Comparison of ENCODE assay signal across 21 cellular contexts in genomic region chr9:98142925-98143481, GRCh38. TPM values are rescaled to one million over a fixed set of nuclear protein-coding genes. Genes with fewer than 3 reads are reported as not detected.
DNase-seq lines count a peak whose midpoint lies in the region; ATAC-seq and TF ChIP-seq lines count a peak whose summit lies in the region.
"Had no signal": no experiment of that assay in that cellular context is flagged by ENCODE, and none has a peak within 500 bp of the region (broad histone marks: within the 10 kb centered on the region; RNA-seq: fewer than 3 reads in every experiment).

No MANE protein-coding gene starts in this region.

- H3K4me2 ChIP-seq in osteoblast (ENCODE audit: insufficient read depth, low read length): no peak overlapping the region

- H3K27ac Mint-ChIP-seq in CD14-positive monocyte (peak overlapping the region; percentile 22 to 83 (median 66)), glutamatergic neuron (ENCODE audit: unreplicated experiment) (peak overlapping the region; percentile 73)

- H3K4me1 Mint-ChIP-seq in CD14-positive monocyte (peaks cover 41% of the 10 kb centered on the region), glutamatergic neuron (ENCODE audit: low read depth, unreplicated experiment) (peaks cover 8% of the 10 kb centered on the region)
- H3K4me1 Mint-ChIP-seq: activated CD4-positive, alpha-beta T cell treated with anti-CD3 and anti-CD28 coated beads, Interleukin-2, amount 10 ng/mL, durations not matched to agents 7 days and 5 days had no signal

- H3K4me1 ChIP-seq in osteoblast (ENCODE audit: insufficient read depth, low read length): no peaks in the 10 kb centered on the region

- H3K36me3 Mint-ChIP-seq in CD14-positive monocyte: peaks cover 5 to 30% of the 10 kb centered on the region in 2 donors
- H3K36me3 Mint-ChIP-seq in glutamatergic neuron (ENCODE audit: unreplicated experiment): no peaks in the 10 kb centered on the region

- TF ChIP-seq CTCF in CD14-positive monocyte (IDR thresholded peaks at IDR 0.05) (no peak), glutamatergic neuron (IDR thresholded peaks at IDR 0.05; ENCODE audit: partially characterized antibody, unreplicated experiment) (no peak), osteoblast (IDR thresholded peaks at IDR 0.05; ENCODE audit: extremely low read depth, low read depth, low read length) (no peak)

- no peaks in the 10 kb centered on the region for H3K79me2 ChIP-seq in osteoblast (ENCODE audit: insufficient read depth, low read length)

- H4K20me1 ChIP-seq in osteoblast (ENCODE audit: insufficient read depth, low read length): no peaks in the 10 kb centered on the region

- H3K36me3 ChIP-seq in osteoblast (ENCODE audit: insufficient read depth, low read length): no peaks in the 10 kb centered on the region

- intact Hi-C loops in CD14-positive monocyte (cut with micrococcal nuclease): no loop called here

- H3K9me3 Mint-ChIP-seq in CD14-positive monocyte (no peaks in the 10 kb centered on the region), glutamatergic neuron (ENCODE audit: unreplicated experiment) (peaks cover 2% of the 10 kb centered on the region)
- H3K9me3 Mint-ChIP-seq: activated CD4-positive, alpha-beta T cell treated with anti-CD3 and anti-CD28 coated beads, Interleukin-2, amount 10 ng/mL, durations not matched to agents 7 days and 5 days; CD4-positive, alpha-beta memory T cell; naive thymus-derived CD8-positive, alpha-beta T cell had no signal

- ATAC-seq in GM18517 (IDR thresholded peaks at IDR 0.05; ENCODE audit: unreplicated experiment) (no peak), GM19455 (IDR thresholded peaks at IDR 0.05; ENCODE audit: unreplicated experiment) (no peak), HG02763 (IDR thresholded peaks at IDR 0.05; ENCODE audit: unreplicated experiment) (no peak)
- ATAC-seq: naive thymus-derived CD8-positive, alpha-beta T cell had no signal

- no peaks in the 10 kb centered on the region for H3K9me3 ChIP-seq in osteoblast (ENCODE audit: low read depth, low read length)

- no peak overlapping the region for H2AFZ ChIP-seq in osteoblast (ENCODE audit: low read length)

- H3K4me3 Mint-ChIP-seq in CD14-positive monocyte (no peak overlapping the region), glutamatergic neuron (ENCODE audit: unreplicated experiment) (no peak overlapping the region)
- H3K4me3 Mint-ChIP-seq: activated CD4-positive, alpha-beta T cell treated with anti-CD3 and anti-CD28 coated beads, Interleukin-2, amount 10 ng/mL, durations not matched to agents 7 days and 5 days; CD4-positive, alpha-beta memory T cell; naive thymus-derived CD8-positive, alpha-beta T cell had no signal

- H3K27ac ChIP-seq in osteoblast (ENCODE audit: low read depth, low read length): no peak overlapping the region

- DNase-seq in CD14-positive monocyte (ENCODE audit: low spot score) (no peak), SK-N-DZ (ENCODE audit: low spot score) (peak; percentile 26), glutamatergic neuron (peak; percentile 45), osteoblast (ENCODE audit: insufficient read length, low spot score, missing footprints) (peak; percentile 71), nucleus accumbens (lab: John Stamatoyannopoulos, UW) (no peak)
- DNase-seq: activated CD4-positive, alpha-beta T cell treated with anti-CD3 and anti-CD28 coated beads, Interleukin-2, amount 10 ng/mL, durations not matched to agents 7 days and 5 days; activated naive CD4-positive, alpha-beta T cell treated with Interleukin-2 at 50 U/mL for 16 hours; CD4-positive, alpha-beta memory T cell; central memory CD4-positive, alpha-beta T cell; DND-41; effector memory CD4-positive, alpha-beta T cell; KG1; MV-4-11; naive thymus-derived CD8-positive, alpha-beta T cell; NCI-H2029; NCI-H345; stimulated activated CD4-positive, alpha-beta T cell treated with anti-CD3 and anti-CD28 coated beads, Interleukin-4, amount 100 ng/mL, for 1 hour; SW 1271 had no signal

- no peaks in the 10 kb centered on the region for H3K27me3 ChIP-seq in osteoblast (ENCODE audit: insufficient read depth, low read length)

- H3K27me3 Mint-ChIP-seq in CD14-positive monocyte (ENCODE audit: low read depth in 3 of 3) (no peaks in the 10 kb centered on the region), glutamatergic neuron (ENCODE audit: unreplicated experiment) (peaks cover 4% of the 10 kb centered on the region)
- H3K27me3 Mint-ChIP-seq: activated CD4-positive, alpha-beta T cell treated with anti-CD3 and anti-CD28 coated beads, Interleukin-2, amount 10 ng/mL, durations not matched to agents 7 days and 5 days; CD4-positive, alpha-beta memory T cell; naive thymus-derived CD8-positive, alpha-beta T cell had no signal

- H3K4me3 ChIP-seq in osteoblast (ENCODE audit: insufficient read depth, low read length): no peak overlapping the region

RNA-seq across cellular contexts. Expression of gene TRIM14, which starts 24.0 kb away (rescaled TPM):
- polyA plus RNA-seq in CD14-positive monocyte: 10 to 100 TPM; 23.0 to 28.5 TPM
- polyA plus RNA-seq in SK-N-DZ (2014; cell fraction: cytosol; rRNA removed): 10.3 and 10.5 TPM in 2 replicates
- 5.2 and 14.6 TPM in 2 replicates for polyA plus RNA-seq in SK-N-DZ (2014; cell fraction: nucleus; rRNA removed)
- total RNA-seq in glutamatergic neuron (ENCODE audit: unreplicated experiment): 0.71 TPM
- 0.59 and 1.1 TPM in 2 replicates for total RNA-seq in osteoblast

RNA-seq across cellular contexts. Expression of gene CORO2A, which starts 49.4 kb away (rescaled TPM):
- 1 to 10 TPM; 2.1 to 3.5 TPM for polyA plus RNA-seq in CD14-positive monocyte
- 12.8 and 13.7 TPM in 2 replicates for polyA plus RNA-seq in SK-N-DZ (2014; cell fraction: cytosol; rRNA removed)
- 4.2 and 4.8 TPM in 2 replicates for polyA plus RNA-seq in SK-N-DZ (2014; cell fraction: nucleus; rRNA removed)
- 23.9 TPM for total RNA-seq in glutamatergic neuron (ENCODE audit: unreplicated experiment)
- total RNA-seq in osteoblast: 0.29 and 0.72 TPM in 2 replicates

Comparison
In these comparisons a context has a peak if more than half of its experiments do, and no peak if none do; other contexts are left out.
1. DNase-seq: peak in SK-N-DZ (single experiment), glutamatergic neuron (single experiment) and osteoblast (single experiment); none in CD14-positive monocyte (single experiment) and nucleus accumbens (0 of 56).
2. RNA of gene CORO2A, which starts 49.4 kb away (total RNA-seq): 23.9 TPM in glutamatergic neuron (single experiment); 0.29 to 0.72 TPM in osteoblast; every median in the first group is over 10 times any median in the second.